ENCODE assay signal across 1 cellular context in the genomic region with DNA sequence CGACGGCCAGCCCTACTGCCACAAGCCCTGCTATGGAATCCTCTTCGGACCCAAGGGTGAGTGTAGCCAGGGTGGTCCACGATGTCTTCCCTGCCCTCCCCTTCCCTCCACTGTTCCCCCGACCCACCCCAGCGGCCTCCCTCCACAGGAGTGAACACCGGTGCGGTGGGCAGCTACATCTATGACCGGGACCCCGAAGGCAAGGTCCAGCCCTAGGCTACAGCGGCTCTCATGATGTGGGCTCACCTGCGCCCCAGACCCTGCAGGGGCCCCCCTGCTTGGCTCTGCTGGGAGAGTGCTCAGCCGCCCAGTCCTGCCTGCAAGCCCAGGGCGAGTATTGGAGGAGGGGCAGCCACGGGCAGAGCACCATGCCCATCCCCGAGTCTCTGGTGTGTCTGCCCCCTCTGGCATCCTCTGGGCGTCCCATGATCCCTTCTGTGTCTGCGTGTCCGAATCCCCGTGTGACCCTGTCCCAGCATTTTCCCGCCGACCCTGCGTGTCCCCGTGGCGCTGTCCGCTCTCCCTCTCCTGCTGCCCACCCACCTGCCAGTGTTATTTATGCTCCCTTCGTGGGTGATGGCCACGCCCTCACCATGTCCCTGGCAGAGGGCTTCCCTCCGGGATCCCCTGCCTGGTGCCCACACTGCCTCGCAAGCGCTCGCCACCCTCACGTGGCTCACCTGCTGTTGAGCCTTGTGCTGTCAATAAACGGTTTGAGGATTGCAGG.
TF ChIP-seq lines count a peak whose summit lies in the region.

No MANE protein-coding gene starts in this region.

TF ChIP-seq in HEK293, 187 proteins besides CTCF, POLR2A, EP300 and RAD21 (continued from another document):
- peak; percentile 74 for TF ChIP-seq HIC1 (tag by site-specific recombination; IDR thresholded peaks at IDR 0.05)
- TF ChIP-seq, protein P1, sequence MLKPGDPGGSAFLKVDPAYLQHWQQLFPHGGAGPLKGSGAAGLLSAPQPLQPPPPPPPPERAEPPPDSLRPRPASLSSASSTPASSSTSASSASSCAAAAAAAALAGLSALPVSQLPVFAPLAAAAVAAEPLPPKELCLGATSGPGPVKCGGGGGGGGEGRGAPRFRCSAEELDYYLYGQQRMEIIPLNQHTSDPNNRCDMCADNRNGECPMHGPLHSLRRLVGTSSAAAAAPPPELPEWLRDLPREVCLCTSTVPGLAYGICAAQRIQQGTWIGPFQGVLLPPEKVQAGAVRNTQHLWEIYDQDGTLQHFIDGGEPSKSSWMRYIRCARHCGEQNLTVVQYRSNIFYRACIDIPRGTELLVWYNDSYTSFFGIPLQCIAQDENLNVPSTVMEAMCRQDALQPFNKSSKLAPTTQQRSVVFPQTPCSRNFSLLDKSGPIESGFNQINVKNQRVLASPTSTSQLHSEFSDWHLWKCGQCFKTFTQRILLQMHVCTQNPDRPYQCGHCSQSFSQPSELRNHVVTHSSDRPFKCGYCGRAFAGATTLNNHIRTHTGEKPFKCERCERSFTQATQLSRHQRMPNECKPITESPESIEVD (tag by site-specific recombination; IDR thresholded peaks at IDR 0.05): no peak
- TF ChIP-seq, protein P2, sequence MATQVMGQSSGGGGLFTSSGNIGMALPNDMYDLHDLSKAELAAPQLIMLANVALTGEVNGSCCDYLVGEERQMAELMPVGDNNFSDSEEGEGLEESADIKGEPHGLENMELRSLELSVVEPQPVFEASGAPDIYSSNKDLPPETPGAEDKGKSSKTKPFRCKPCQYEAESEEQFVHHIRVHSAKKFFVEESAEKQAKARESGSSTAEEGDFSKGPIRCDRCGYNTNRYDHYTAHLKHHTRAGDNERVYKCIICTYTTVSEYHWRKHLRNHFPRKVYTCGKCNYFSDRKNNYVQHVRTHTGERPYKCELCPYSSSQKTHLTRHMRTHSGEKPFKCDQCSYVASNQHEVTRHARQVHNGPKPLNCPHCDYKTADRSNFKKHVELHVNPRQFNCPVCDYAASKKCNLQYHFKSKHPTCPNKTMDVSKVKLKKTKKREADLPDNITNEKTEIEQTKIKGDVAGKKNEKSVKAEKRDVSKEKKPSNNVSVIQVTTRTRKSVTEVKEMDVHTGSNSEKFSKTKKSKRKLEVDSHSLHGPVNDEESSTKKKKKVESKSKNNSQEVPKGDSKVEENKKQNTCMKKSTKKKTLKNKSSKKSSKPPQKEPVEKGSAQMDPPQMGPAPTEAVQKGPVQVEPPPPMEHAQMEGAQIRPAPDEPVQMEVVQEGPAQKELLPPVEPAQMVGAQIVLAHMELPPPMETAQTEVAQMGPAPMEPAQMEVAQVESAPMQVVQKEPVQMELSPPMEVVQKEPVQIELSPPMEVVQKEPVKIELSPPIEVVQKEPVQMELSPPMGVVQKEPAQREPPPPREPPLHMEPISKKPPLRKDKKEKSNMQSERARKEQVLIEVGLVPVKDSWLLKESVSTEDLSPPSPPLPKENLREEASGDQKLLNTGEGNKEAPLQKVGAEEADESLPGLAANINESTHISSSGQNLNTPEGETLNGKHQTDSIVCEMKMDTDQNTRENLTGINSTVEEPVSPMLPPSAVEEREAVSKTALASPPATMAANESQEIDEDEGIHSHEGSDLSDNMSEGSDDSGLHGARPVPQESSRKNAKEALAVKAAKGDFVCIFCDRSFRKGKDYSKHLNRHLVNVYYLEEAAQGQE (tag by site-specific recombination; IDR thresholded peaks at IDR 0.05): peak; percentile 66; the same call in 1 of the 2 replicates
- no peak for TF ChIP-seq ZNF155 (tag by site-specific recombination; IDR thresholded peaks at IDR 0.05)
- no peak for TF ChIP-seq ZNF830 (tag by site-specific recombination; IDR thresholded peaks at IDR 0.05; ENCODE audit: low read depth)
- TF ChIP-seq ZBTB48 (tag by site-specific recombination; IDR thresholded peaks at IDR 0.05): peak; percentile 44; the same call in 1 of the 2 replicates
- TF ChIP-seq ZFHX2 (tag by site-specific recombination; conservative IDR thresholded peaks at IDR 0.05): peak; percentile 86
- TF ChIP-seq ZNF223 (tag by site-specific recombination; IDR thresholded peaks at IDR 0.05): no peak
- no peak for TF ChIP-seq MZF1 (tag by site-specific recombination; IDR thresholded peaks at IDR 0.05; ENCODE audit: borderline replicate concordance)
- TF ChIP-seq ZSCAN23 (tag by site-specific recombination; IDR thresholded peaks at IDR 0.05): no peak
- TF ChIP-seq ZNF19 (tag by site-specific recombination; IDR thresholded peaks at IDR 0.05; ENCODE audit: low read depth): no peak
- 0 out of 2 replicates have a peak, but pooled peaks have one; percentile 39 for TF ChIP-seq ZBTB7A (tag by site-specific recombination; IDR thresholded peaks at IDR 0.05; ENCODE audit: low read depth)
- TF ChIP-seq ZIC2 (tag by site-specific recombination; IDR thresholded peaks at IDR 0.05): peak; percentile 40; the same call in 1 of the 2 replicates
- peak; percentile 86 for TF ChIP-seq KLF8 (tag by site-specific recombination; IDR thresholded peaks at IDR 0.05)
- no peak for TF ChIP-seq KLF1 (tag by site-specific recombination; IDR thresholded peaks at IDR 0.05)
- TF ChIP-seq, protein P3, sequence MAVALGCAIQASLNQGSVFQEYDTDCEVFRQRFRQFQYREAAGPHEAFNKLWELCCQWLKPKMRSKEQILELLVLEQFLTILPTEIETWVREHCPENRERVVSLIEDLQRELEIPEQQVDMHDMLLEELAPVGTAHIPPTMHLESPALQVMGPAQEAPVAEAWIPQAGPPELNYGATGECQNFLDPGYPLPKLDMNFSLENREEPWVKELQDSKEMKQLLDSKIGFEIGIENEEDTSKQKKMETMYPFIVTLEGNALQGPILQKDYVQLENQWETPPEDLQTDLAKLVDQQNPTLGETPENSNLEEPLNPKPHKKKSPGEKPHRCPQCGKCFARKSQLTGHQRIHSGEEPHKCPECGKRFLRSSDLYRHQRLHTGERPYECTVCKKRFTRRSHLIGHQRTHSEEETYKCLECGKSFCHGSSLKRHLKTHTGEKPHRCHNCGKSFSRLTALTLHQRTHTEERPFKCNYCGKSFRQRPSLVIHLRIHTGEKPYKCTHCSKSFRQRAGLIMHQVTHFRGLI (tag by site-specific recombination; IDR thresholded peaks at IDR 0.05): no peak
